ENCODE assay signal across 11 cellular contexts in the genomic region with DNA sequence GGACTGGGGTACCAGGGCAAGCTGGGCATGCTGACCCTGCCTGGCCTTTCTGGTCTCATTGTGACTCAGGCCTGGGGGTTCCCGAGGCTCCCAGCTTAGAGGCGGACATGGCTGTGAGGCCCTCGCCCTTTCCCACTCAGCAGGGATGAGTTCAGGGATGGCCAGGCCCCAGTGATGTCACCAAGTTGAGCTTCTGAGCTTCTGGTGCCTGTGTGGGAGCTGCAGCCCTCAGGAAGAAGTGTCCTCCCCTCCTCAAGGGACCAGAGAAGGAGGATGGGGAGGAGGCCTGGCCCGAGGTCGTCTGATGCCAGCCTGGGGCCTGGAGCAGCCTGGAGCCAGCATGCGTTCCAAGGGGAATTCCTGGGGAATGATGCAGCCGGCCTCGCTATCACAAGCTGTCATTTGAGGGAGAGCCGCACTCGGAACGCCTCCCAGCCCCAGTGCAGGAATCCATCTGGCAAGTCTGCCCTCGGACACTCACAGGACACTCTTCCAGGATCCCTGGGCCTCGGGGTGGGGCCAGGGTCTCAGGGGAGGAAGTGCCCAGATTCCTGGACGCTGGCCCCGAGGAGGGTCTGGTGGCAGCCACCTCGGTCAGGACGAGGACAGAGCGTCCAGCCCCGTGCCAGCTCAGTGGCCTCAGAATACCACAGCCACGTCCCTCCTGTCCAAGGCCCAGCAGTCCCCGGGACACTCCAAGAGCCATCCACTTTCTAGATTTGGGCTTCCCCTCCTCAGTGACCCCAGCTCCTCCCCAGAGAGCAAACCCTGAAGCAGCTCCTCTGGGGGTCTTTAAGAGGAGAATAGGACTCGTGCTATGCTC.
DNase-seq lines count a peak whose midpoint lies in the region; ATAC-seq and TF ChIP-seq lines count a peak whose summit lies in the region.
"Had no signal": no experiment of that assay in that cellular context is flagged by ENCODE, and none has a peak within 500 bp of the region (broad histone marks: within the 10 kb centered on the region; RNA-seq: fewer than 3 reads in every experiment).

No MANE protein-coding gene starts in this region.

- intact Hi-C loops in ascending aorta (cut with DNase I): loop anchor here (1.0 to 10.0 kb wide), 4 partner anchors 61 to 191 kb away; a partner anchor contains a TSS
- intact Hi-C loops in right cardiac atrium (cut with DNase I): loop anchor here in 1 of 4 donors (10.0 kb wide), 1 partner anchor 61 kb away; a partner anchor contains a TSS
- intact Hi-C loops in activated CD4-positive, alpha-beta T cell treated with anti-CD3 and anti-CD28 coated beads for 36 hours (cut with DNase I, micrococcal nuclease): no loop called here

- H3K27ac ChIP-seq in GM23248 (peak overlapping the region; percentile 75), ascending aorta (peak overlapping the region; percentile 78 to 87), right cardiac atrium (ENCODE audit: low read length) (peak overlapping the region; percentile 78), skeletal muscle tissue (ENCODE audit: low read depth, low read length) (peak overlapping the region; percentile 76)
- H3K27ac ChIP-seq: parathyroid adenoma had no signal

- H3K4me3 ChIP-seq in GM23248 (no peak overlapping the region), ascending aorta (no peak overlapping the region), right cardiac atrium (ENCODE audit: low read length) (no peak overlapping the region), skeletal muscle tissue (ENCODE audit: low read length in 3 of 3) (peak overlapping the region in 1 of 3 donors; percentile 49)
- H3K4me3 ChIP-seq: GM23338 had no signal

- no peaks in the 10 kb centered on the region for H3K36me3 Mint-ChIP-seq in activated CD4-positive, alpha-beta T cell treated with anti-CD3 and anti-CD28 coated beads for 36 hours (ENCODE audit: low read depth)

- H3K4me1 Mint-ChIP-seq in activated CD4-positive, alpha-beta T cell treated with anti-CD3 and anti-CD28 coated beads for 36 hours: no peaks in the 10 kb centered on the region
- H3K4me1 Mint-ChIP-seq: GM23338 had no signal

- in situ Hi-C loops in GM23248 (cut with MboI): no loop called here

- H3K4me2 ChIP-seq in GM23248 (ENCODE audit: unreplicated experiment): no peak overlapping the region
- H3K4me2 ChIP-seq: GM23338 had no signal

- H2AFZ ChIP-seq in GM23248: peak overlapping the region; percentile 23
- H2AFZ ChIP-seq: GM23338, parathyroid adenoma had no signal

- H3K4me1 ChIP-seq in GM23248 (ENCODE audit: insufficient read depth) (peaks cover 33% of the 10 kb centered on the region), ascending aorta (peaks cover 8 to 33% of the 10 kb centered on the region in 2 donors), right cardiac atrium (ENCODE audit: control insufficient read depth, insufficient read depth, low read length) (peaks cover 8% of the 10 kb centered on the region), skeletal muscle tissue (ENCODE audit: control insufficient read depth in 3 of 3, insufficient read depth in 3 of 3, low read length in 3 of 3) (peaks cover 34 to 51% (median 50%) of the 10 kb centered on the region in 3 donors)

- POLR2A ChIA-PET in activated CD4-positive, alpha-beta T cell treated with anti-CD3 and anti-CD28 coated beads for 36 hours (lab: Charles Lee): no interaction called here

- 4 to 6% methylated on average over 21 to 22 of the region's 22 CpGs for WGBS in GM23248 (ENCODE audit: low coverage in 1 of 2, low lambda C conversion rate in 2 of 2, missing lambda C conversion rate in 2 of 2), 2 experiments
- 22% methylated on average over 22 of the region's 22 CpGs for WGBS in right cardiac atrium

- H3K9me2 ChIP-seq in GM23248 (ENCODE audit: insufficient read depth): no peaks in the 10 kb centered on the region

- no peaks in the 10 kb centered on the region for H3K9me3 Mint-ChIP-seq in activated CD4-positive, alpha-beta T cell treated with anti-CD3 and anti-CD28 coated beads for 36 hours (ENCODE audit: low read depth)
- H3K9me3 Mint-ChIP-seq: GM23338 had no signal

- no peaks in the 10 kb centered on the region for H3K79me2 ChIP-seq in GM23248 (ENCODE audit: insufficient read depth)
- H3K79me2 ChIP-seq: parathyroid adenoma had no signal

- CTCF ChIA-PET in activated CD4-positive, alpha-beta T cell treated with anti-CD3 and anti-CD28 coated beads for 36 hours (lab: Charles Lee): no interaction called here

- DNase-seq in GM23248 (peak; percentile 96), ascending aorta (ENCODE audit: low spot score in 2 of 2) (peak in 1 of 2 donors; percentile 91), right cardiac atrium (peak; percentile 81 to 85 (median 83)), NCI-H2227 (lab: John Stamatoyannopoulos, UW; ENCODE audit: unreplicated experiment) (no peak)
- DNase-seq in activated CD4-positive, alpha-beta T cell treated with anti-CD3 and anti-CD28 coated beads for 36 hours: no peak
- no peak for DNase-seq in effector CD8-positive, alpha-beta T cell (lab: John Stamatoyannopoulos, UW)
- DNase-seq: cortex of kidney had no signal

- 0 out of 2 replicates have a peak, but pooled peaks cover 3% of the 10 kb centered on the region for H3F3A ChIP-seq in GM23248 (ENCODE audit: insufficient read depth)

- H3K9me3 ChIP-seq in GM23248 (ENCODE audit: low read depth) (no peaks in the 10 kb centered on the region), ascending aorta (no peaks in the 10 kb centered on the region), right cardiac atrium (ENCODE audit: control insufficient read depth, low read length) (no peaks in the 10 kb centered on the region), skeletal muscle tissue (ENCODE audit: control insufficient read depth in 3 of 3, low read length in 3 of 3) (no peaks in the 10 kb centered on the region)

- H3K27ac Mint-ChIP-seq in activated CD4-positive, alpha-beta T cell treated with anti-CD3 and anti-CD28 coated beads for 36 hours: no peak overlapping the region
- H3K27ac Mint-ChIP-seq: GM23338 had no signal

- no peak for TF ChIP-seq CTCF in ascending aorta (IDR thresholded peaks at IDR 0.05)

- peak overlapping the region; percentile 69 for H3K9ac ChIP-seq in GM23248
- peak overlapping the region; percentile 45 to 74 (median 65) for H3K9ac ChIP-seq in skeletal muscle tissue (ENCODE audit: low read depth in 1 of 3, low read length in 3 of 3)
- H3K9ac ChIP-seq: parathyroid adenoma had no signal

- ATAC-seq in right cardiac atrium (peak; percentile 71 to 74), HG03097 (IDR thresholded peaks at IDR 0.05; ENCODE audit: low FRiP score, unreplicated experiment) (no peak)
- ATAC-seq in activated CD4-positive, alpha-beta T cell treated with anti-CD3 and anti-CD28 coated beads for 36 hours: no peak
- ATAC-seq: GM23338 had no signal

- H3K4me3 Mint-ChIP-seq in activated CD4-positive, alpha-beta T cell treated with anti-CD3 and anti-CD28 coated beads for 36 hours: no peak overlapping the region
- H3K4me3 Mint-ChIP-seq: GM23338 had no signal

- H3K36me3 ChIP-seq in GM23248 (ENCODE audit: low read depth) (no peaks in the 10 kb centered on the region), ascending aorta (no peaks in the 10 kb centered on the region), skeletal muscle tissue (ENCODE audit: control insufficient read depth in 3 of 3, insufficient read depth in 3 of 3, low read length in 3 of 3) (no peaks in the 10 kb centered on the region)

- H3K27me3 ChIP-seq in GM23248 (replicated peaks; ENCODE audit: insufficient read depth): no peaks in the 10 kb centered on the region
- H3K27me3 ChIP-seq in ascending aorta: no peaks in the 10 kb centered on the region
- H3K27me3 ChIP-seq in right cardiac atrium (ENCODE audit: control insufficient read depth, insufficient read depth): no peaks in the 10 kb centered on the region
- no peaks in the 10 kb centered on the region for H3K27me3 ChIP-seq in skeletal muscle tissue (ENCODE audit: control insufficient read depth in 3 of 3, insufficient read depth in 3 of 3, low read length in 3 of 3)

- H3K27me3 Mint-ChIP-seq in activated CD4-positive, alpha-beta T cell treated with anti-CD3 and anti-CD28 coated beads for 36 hours: no peaks in the 10 kb centered on the region

- H4K20me1 ChIP-seq in GM23248 (ENCODE audit: insufficient read depth): no peaks in the 10 kb centered on the region

Comparison
In these comparisons a context has a peak if more than half of its experiments do, and no peak if none do; other contexts are left out.
1. DNase-seq: peak in GM23248 (single experiment) and right cardiac atrium (3 of 3); none in activated CD4-positive, alpha-beta T cell treated with anti-CD3 and anti-CD28 coated beads for 36 hours (single experiment), effector CD8-positive, alpha-beta T cell (single experiment) and NCI-H2227 (single experiment).
2. ATAC-seq: peak in right cardiac atrium (2 of 2); none in activated CD4-positive, alpha-beta T cell treated with anti-CD3 and anti-CD28 coated beads for 36 hours (single experiment) and HG03097 (single experiment).
3. Peak in every context shown above with its lines, with median percentiles within 50 percentile points of each other: H3K27ac ChIP-seq.